In genomic region chrX:153643431-153644351, GRCh38 we compare ENCODE assay signal across 1 cellular context.
TF ChIP-seq lines count a peak whose summit lies in the region.

No MANE protein-coding gene starts in this region.

TF ChIP-seq in liver, 16 proteins besides CTCF, POLR2A, EP300 and RAD21 (continued from another document):
- TF ChIP-seq, protein P1, sequence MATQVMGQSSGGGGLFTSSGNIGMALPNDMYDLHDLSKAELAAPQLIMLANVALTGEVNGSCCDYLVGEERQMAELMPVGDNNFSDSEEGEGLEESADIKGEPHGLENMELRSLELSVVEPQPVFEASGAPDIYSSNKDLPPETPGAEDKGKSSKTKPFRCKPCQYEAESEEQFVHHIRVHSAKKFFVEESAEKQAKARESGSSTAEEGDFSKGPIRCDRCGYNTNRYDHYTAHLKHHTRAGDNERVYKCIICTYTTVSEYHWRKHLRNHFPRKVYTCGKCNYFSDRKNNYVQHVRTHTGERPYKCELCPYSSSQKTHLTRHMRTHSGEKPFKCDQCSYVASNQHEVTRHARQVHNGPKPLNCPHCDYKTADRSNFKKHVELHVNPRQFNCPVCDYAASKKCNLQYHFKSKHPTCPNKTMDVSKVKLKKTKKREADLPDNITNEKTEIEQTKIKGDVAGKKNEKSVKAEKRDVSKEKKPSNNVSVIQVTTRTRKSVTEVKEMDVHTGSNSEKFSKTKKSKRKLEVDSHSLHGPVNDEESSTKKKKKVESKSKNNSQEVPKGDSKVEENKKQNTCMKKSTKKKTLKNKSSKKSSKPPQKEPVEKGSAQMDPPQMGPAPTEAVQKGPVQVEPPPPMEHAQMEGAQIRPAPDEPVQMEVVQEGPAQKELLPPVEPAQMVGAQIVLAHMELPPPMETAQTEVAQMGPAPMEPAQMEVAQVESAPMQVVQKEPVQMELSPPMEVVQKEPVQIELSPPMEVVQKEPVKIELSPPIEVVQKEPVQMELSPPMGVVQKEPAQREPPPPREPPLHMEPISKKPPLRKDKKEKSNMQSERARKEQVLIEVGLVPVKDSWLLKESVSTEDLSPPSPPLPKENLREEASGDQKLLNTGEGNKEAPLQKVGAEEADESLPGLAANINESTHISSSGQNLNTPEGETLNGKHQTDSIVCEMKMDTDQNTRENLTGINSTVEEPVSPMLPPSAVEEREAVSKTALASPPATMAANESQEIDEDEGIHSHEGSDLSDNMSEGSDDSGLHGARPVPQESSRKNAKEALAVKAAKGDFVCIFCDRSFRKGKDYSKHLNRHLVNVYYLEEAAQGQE (IDR thresholded peaks at IDR 0.05), result no peak
- TF ChIP-seq NR2F2 (IDR thresholded peaks at IDR 0.05), result no peak
- no peak for TF ChIP-seq ATF3 (IDR thresholded peaks at IDR 0.05)
